8 cellular contexts compared by ENCODE assay signal in genomic region chr2:33476793-33477190, GRCh38. TPM values are rescaled to one million over a fixed set of nuclear protein-coding genes. Genes with fewer than 3 reads are reported as not detected.
DNase-seq lines count a peak whose midpoint lies in the region; ATAC-seq and TF ChIP-seq lines count a peak whose summit lies in the region.

No MANE protein-coding gene starts in this region.

- H3K4me1 Mint-ChIP-seq in T-cell, result peaks cover 36 to 53% (median 45%) of the 10 kb centered on the region in 3 donors

- 0 to 4% methylated on average over 4 of the region's 4 CpGs for WGBS in sigmoid colon, 2 donors

- H3K36me3 Mint-ChIP-seq in T-cell, result no peaks in the 10 kb centered on the region

- no peaks in the 10 kb centered on the region for H3K79me2 ChIP-seq in fibroblast of lung (ENCODE audit: control insufficient read depth, insufficient read depth, low read length)

- H2AFZ ChIP-seq in fibroblast of lung (ENCODE audit: low read length), result peak overlapping the region; percentile 7

- no peak for TF ChIP-seq EP300 in sigmoid colon (IDR thresholded peaks at IDR 0.05)

- ATAC-seq in T-cell (replicated peaks in 1 of 4), result no peak
- no peak for ATAC-seq in HG03565 (IDR thresholded peaks at IDR 0.05; ENCODE audit: unreplicated experiment)
- ATAC-seq in HG02981 (IDR thresholded peaks at IDR 0.05; ENCODE audit: unreplicated experiment), result no peak

- CTCF ChIA-PET in T-cell (lab: Charles Lee) (interaction anchor here (1.1 to 3.0 kb wide), 5 partner anchors 11 to 122 kb away, joined by 3 to 39 read pairs (median 8); partner anchors contain the start of gene FAM98A (in 1 of the 2)), HEK293T (lab: Yijun Ruan, JAX) (interaction anchor here (1.3 to 1.9 kb wide), 2 partner anchors 11 to 15 kb away, joined by 3 to 7 read pairs; no protein-coding TSS in a partner anchor)

- H3K4me3 ChIP-seq in GM06990 (replicated peaks; ENCODE audit: low read depth, low read length) (peak overlapping the region; percentile 73), fibroblast of lung (replicated peaks in 1 of 4; ENCODE audit: control extremely low read depth in 1 of 4, insufficient read depth in 1 of 4, low read depth in 3 of 4, low read length in 4 of 4) (peak overlapping the region; percentile 60 to 80 (median 69)), sigmoid colon (peak overlapping the region; percentile 46 to 70 (median 62))

- H3K4me3 Mint-ChIP-seq in T-cell, result peak overlapping the region; percentile 89 to 96 (median 95)

- H3K9me3 Mint-ChIP-seq in T-cell, result no peaks in the 10 kb centered on the region

- TF ChIP-seq CTCF in GM06990 (IDR thresholded peaks at IDR 0.05; ENCODE audit: insufficient read depth, low read length, poor library complexity, severe bottlenecking) (no peak), fibroblast of lung (conservative IDR thresholded peaks at IDR 0.05 in 1 of 2, IDR thresholded peaks at IDR 0.05 in 1 of 2; ENCODE audit: low read depth in 1 of 2, low read length in 2 of 2) (no peak), sigmoid colon (IDR thresholded peaks at IDR 0.05) (no peak)

- H4K20me1 ChIP-seq in fibroblast of lung (ENCODE audit: control insufficient read depth, extremely low read depth, insufficient read depth, low read length), result no peaks in the 10 kb centered on the region

- peaks cover 2% of the 10 kb centered on the region for H3K4me1 ChIP-seq in fibroblast of lung (ENCODE audit: control insufficient read depth, extremely low read depth, insufficient read depth, low read length)
- H3K4me1 ChIP-seq in sigmoid colon, result peaks cover 0 to 7% (median 3%) of the 10 kb centered on the region in 4 donors

- POLR2A ChIA-PET in T-cell (lab: Charles Lee), result interaction anchor here in 1 of 2 donors (0.6 to 1.0 kb wide), 2 partner anchors 123 to 1093 kb away, joined by 4 to 5 read pairs; partner anchors contain the start of gene FAM98A
- POLR2A ChIA-PET in HEK293T (lab: Yijun Ruan, JAX), result no interaction called here

- intact Hi-C loops in sigmoid colon (cut with DNase I), result loop anchor here (5.0 kb wide), 1 partner anchor 106 kb away; no protein-coding TSS in a partner anchor

- peak overlapping the region; percentile 98 to 99 for H3K27ac Mint-ChIP-seq in T-cell

- no peak overlapping the region for H3K9ac ChIP-seq in fibroblast of lung (ENCODE audit: insufficient read depth, low read length)

- H3K9me3 ChIP-seq in fibroblast of lung (ENCODE audit: control insufficient read depth, insufficient read depth, low read depth, low read length), result no peaks in the 10 kb centered on the region
- H3K9me3 ChIP-seq in sigmoid colon, result no peaks in the 10 kb centered on the region

- H3K27ac ChIP-seq in fibroblast of lung (ENCODE audit: insufficient read depth, low read length) (peak overlapping the region; percentile 89), sigmoid colon (peak overlapping the region; percentile 80 to 88 (median 86))

- peak overlapping the region; percentile 94 for H3K4me2 ChIP-seq in fibroblast of lung (ENCODE audit: extremely low read depth, insufficient read depth, low read length)

- no peak for TF ChIP-seq POLR2A in sigmoid colon (IDR thresholded peaks at IDR 0.05)

- DNase-seq in GM06990 (ENCODE audit: extremely low read depth, insufficient read length), result no peak
- no peak for DNase-seq in T-cell
- DNase-seq in fibroblast of lung (ENCODE audit: low read depth in 2 of 2), result no peak
- DNase-seq in sigmoid colon, result no peak
- DNase-seq in HEK293T (ENCODE audit: extremely low spot score), result no peak
- no peak for DNase-seq in SHP77 treated with DMSO at 0.1 percent for 48 hours (lab: John Stamatoyannopoulos, UW)

- no peaks in the 10 kb centered on the region for H3K27me3 ChIP-seq in GM06990 (replicated peaks; ENCODE audit: control insufficient read depth, insufficient read depth, low read length)
- no peaks in the 10 kb centered on the region for H3K27me3 ChIP-seq in fibroblast of lung (ENCODE audit: control insufficient read depth, insufficient read depth, low read length)
- no peaks in the 10 kb centered on the region for H3K27me3 ChIP-seq in sigmoid colon

- H3K27me3 Mint-ChIP-seq in T-cell, result no peaks in the 10 kb centered on the region

- no peaks in the 10 kb centered on the region for H3K36me3 ChIP-seq in GM06990 (ENCODE audit: control insufficient read depth, insufficient read depth, low read length)
- H3K36me3 ChIP-seq in fibroblast of lung (ENCODE audit: control insufficient read depth, insufficient read depth, low read length), result no peaks in the 10 kb centered on the region
- H3K36me3 ChIP-seq in sigmoid colon, result no peaks in the 10 kb centered on the region

TF ChIP-seq in HEK293T, 16 proteins besides CTCF, POLR2A, EP300 and RAD21:
- TF ChIP-seq CTBP1 (IDR thresholded peaks at IDR 0.05; ENCODE audit: borderline replicate concordance), result no peak
- TF ChIP-seq ELF4 (IDR thresholded peaks at IDR 0.05), result no peak
- TF ChIP-seq LEF1 (IDR thresholded peaks at IDR 0.05; ENCODE audit: borderline replicate concordance), result no peak
- no peak for TF ChIP-seq ARNT (IDR thresholded peaks at IDR 0.05)

RNA-seq across cellular contexts. Expression of gene RASGRP3, which starts 0.3 kb away (rescaled TPM):
- total RNA-seq in T-cell (1 to 10 TPM; 2.7 to 7.0 (median 4.4) TPM), fibroblast of lung (0.26 and 0.50 TPM in 2 replicates), sigmoid colon (10 to 100 TPM in 1 of 4 donors, 1 to 10 TPM in 3; 3.9 to 14.7 (median 8.9) TPM)
- polyA plus RNA-seq in fibroblast of lung (2.2 and 6.1 TPM in 2 replicates), sigmoid colon (1 to 10 TPM; 1.8 to 6.7 (median 4.4) TPM)
- polyA plus RNA-seq in fibroblast of lung (2012), result 2.0 and 2.3 TPM in 2 replicates
- 2.0 and 12.6 TPM in 2 replicates for polyA minus RNA-seq in fibroblast of lung (ENCODE audit: low replicate concordance)
